Comparison of ENCODE assay signal across 20 cellular contexts in the genomic region with DNA sequence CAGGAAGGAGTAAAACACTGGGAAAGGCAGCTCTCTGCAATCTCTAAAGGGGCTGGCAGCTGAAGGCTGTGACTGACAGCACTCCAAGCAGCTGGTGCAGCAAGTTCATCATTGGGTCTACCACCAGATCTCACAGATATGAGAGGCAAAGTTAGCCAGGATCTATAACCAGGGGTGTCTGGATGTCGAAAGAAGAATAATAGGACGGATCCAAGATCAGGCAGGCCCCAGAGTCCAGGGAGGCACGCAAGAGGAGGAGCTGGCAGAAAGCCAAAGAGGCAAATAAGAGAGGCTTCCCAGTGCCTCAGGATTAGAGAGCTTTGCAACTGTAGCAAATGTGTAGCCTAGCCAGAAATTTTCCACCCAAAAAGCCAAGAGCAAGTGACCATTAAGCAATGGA.
A peak's percentile ranks its signal among the peaks of the same experiment; 100 is the strongest.
DNase-seq lines count a peak whose midpoint lies in the region; ATAC-seq lines count a peak whose summit lies in the region.
"Had no signal": no experiment of that assay in that cellular context is flagged by ENCODE, and none has a peak within 500 bp of the region (broad histone marks: within the 10 kb centered on the region; RNA-seq: fewer than 3 reads in every experiment).

No MANE protein-coding gene starts in this region.

- no peaks in the 10 kb centered on the region for H3K9me3 ChIP-seq in MG63
- H3K9me3 ChIP-seq: upper lobe of right lung had no signal

- H3K36me3 ChIP-seq in MG63: no peaks in the 10 kb centered on the region
- H3K36me3 ChIP-seq: upper lobe of right lung had no signal

- intact Hi-C loops in posterior vena cava (cut with DNase I): no loop called here

- H3K27me3 ChIP-seq in MG63: no peaks in the 10 kb centered on the region
- H3K27me3 ChIP-seq: upper lobe of right lung had no signal

- DNase-seq in NCI-H1417 (lab: John Stamatoyannopoulos, UW) (peak; percentile 5 to 39 (median 22)), NCI-H1417 treated with DMSO at 0.1 percent for 48 hours (lab: John Stamatoyannopoulos, UW) (no peak), MG63 (peak; percentile 41), NCI-H82 (lab: John Stamatoyannopoulos, UW) (peak; percentile 89), myocyte (ENCODE audit: low read depth) (peak; percentile 1), posterior vena cava (ENCODE audit: low spot score) (no peak)
- DNase-seq in stimulated activated CD4-positive, alpha-beta T cell treated with anti-CD3 and anti-CD28 coated beads, Interleukin-12 subunit alpha, Interleukin-12 subunit beta, amount 100 ng/mL, for 4 hours: no peak
- DNase-seq: 8988T; activated CD4-positive, alpha-beta T cell treated with anti-CD3 and anti-CD28 coated beads for 1 hour; activated T-cell treated with anti-CD3 and anti-CD28 coated beads, Interleukin-2, amount 50 U/mL, for 24 hours; AML-193; effector CD4-positive, alpha-beta T cell; foreskin melanocyte; Kasumi-1; left cardiac atrium; NCI-H2171 treated with DMSO at 0.1 percent for 48 hours; T-helper 1 cell; upper lobe of right lung had no signal

- no peak for ATAC-seq in HG03521 (IDR thresholded peaks at IDR 0.05; ENCODE audit: unreplicated experiment)
- ATAC-seq: GM23338, left cardiac atrium, upper lobe of right lung had no signal

- H3K4me3 ChIP-seq in MG63: no peak overlapping the region
- H3K4me3 ChIP-seq: GM23338, upper lobe of right lung had no signal

Comparison
In these comparisons a context has a peak if more than half of its experiments do, and no peak if none do; other contexts are left out.
1. DNase-seq: peak in NCI-H1417 (3 of 3), MG63 (single experiment), NCI-H82 (single experiment) and myocyte (single experiment); none in NCI-H1417 treated with DMSO at 0.1 percent for 48 hours (single experiment), stimulated activated CD4-positive, alpha-beta T cell treated with anti-CD3 and anti-CD28 coated beads, Interleukin-12 subunit alpha, Interleukin-12 subunit beta, amount 100 ng/mL, for 4 hours (single experiment) and posterior vena cava (single experiment).